Comparison of ENCODE assay signal across 19 cellular contexts in genomic region chr17:74185786-74186185, GRCh38.
"Had no signal": no experiment of that assay in that cellular context is flagged by ENCODE, and none has a peak within 500 bp of the region (broad histone marks: within the 10 kb centered on the region; RNA-seq: fewer than 3 reads in every experiment).

No MANE protein-coding gene starts in this region.

- H3K4me1 ChIP-seq: colonic mucosa, esophagus muscularis mucosa, left lung, prostate gland, tibial artery had no signal

- H3K27me3 ChIP-seq: colonic mucosa had no signal

- H3K36me3 ChIP-seq: colonic mucosa, esophagus muscularis mucosa, left lung, prostate gland, tibial artery had no signal

- H3K9me3 ChIP-seq: colonic mucosa, esophagus muscularis mucosa, left lung, prostate gland, tibial artery had no signal

- DNase-seq: activated naive CD4-positive, alpha-beta T cell treated with Interleukin-2 at 50 U/mL for 16 hours; activated naive CD8-positive, alpha-beta T cell treated with anti-CD3 and anti-CD28 coated beads for 36 hours; activated T-cell treated with anti-CD3 and anti-CD28 coated beads, Interleukin-2, amount 50 U/mL, for 1 hour; colonic mucosa; glutamatergic neuron; immature natural killer cell; kidney glomerular epithelial cell; left lung; mammary epithelial cell; natural killer cell; stimulated activated CD4-positive, alpha-beta T cell treated with anti-CD3 and anti-CD28 coated beads, Interleukin-4, amount 100 ng/mL, for 4 hours; substantia nigra; T1000; tibial artery had no signal

- H3K27ac ChIP-seq: colonic mucosa, esophagus muscularis mucosa, hepatocyte, left lung, prostate gland, tibial artery had no signal

- H3K4me3 ChIP-seq: colonic mucosa, esophagus muscularis mucosa, hepatocyte, left lung, prostate gland, tibial artery had no signal

- ATAC-seq: activated T-helper 17 cell treated with anti-CD3 and anti-CD28 coated beads, Interleukin-2, amount 50 U/mL, for 72 hours; left lung; natural killer cell; WTC11 had no signal
